ENCODE assay signal across 9 cellular contexts in the genomic region with DNA sequence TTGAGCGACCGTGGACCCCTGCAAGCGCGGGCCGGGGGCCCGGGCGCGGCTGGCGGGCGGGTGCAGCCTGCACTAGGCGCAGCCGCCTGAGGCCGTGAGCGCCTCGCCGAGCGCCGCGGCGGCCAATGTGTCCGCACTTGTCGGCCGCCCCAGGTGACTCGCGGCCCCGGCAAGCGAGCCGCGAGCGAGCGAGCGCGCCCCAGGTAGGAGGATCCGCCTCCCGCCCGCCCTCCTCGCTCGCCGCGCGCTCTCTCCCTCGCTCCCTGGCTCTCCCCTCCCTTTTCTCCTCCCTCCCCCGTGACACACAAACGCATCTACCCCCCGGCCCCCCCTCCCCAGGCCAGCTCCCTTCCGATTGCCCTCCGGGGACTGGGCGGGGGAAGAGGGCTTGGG. TPM values are rescaled to one million over a fixed set of nuclear protein-coding genes. Genes with fewer than 3 reads are reported as not detected.
DNase-seq lines count a peak whose midpoint lies in the region; ATAC-seq lines count a peak whose summit lies in the region.
"Had no signal": no experiment of that assay in that cellular context is flagged by ENCODE, and none has a peak within 500 bp of the region (broad histone marks: within the 10 kb centered on the region; RNA-seq: fewer than 3 reads in every experiment).

A gene (minus strand): TSS at position 160 of the 393 bp plus-strand sequence. CDS start 408 bp downstream, outside the sequence.

- no peak within 1 kb of the TSS for H4K12ac ChIP-seq in trophoblast cell (ENCODE audit: low read depth, low read length)

- H2AFZ ChIP-seq in trophoblast cell (ENCODE audit: insufficient read depth, low read length, poor library complexity) = peak within 1 kb of the TSS; percentile 38

- H4K8ac ChIP-seq in trophoblast cell (ENCODE audit: low read depth, low read length) = no peak within 1 kb of the TSS

- peak within 1 kb of the TSS; percentile 10 for H3K18ac ChIP-seq in trophoblast cell (ENCODE audit: low read length)

- ATAC-seq in HG03135 (IDR thresholded peaks at IDR 0.05; ENCODE audit: unreplicated experiment) = no peak
- no peak for ATAC-seq in GM21529 (IDR thresholded peaks at IDR 0.05; ENCODE audit: unreplicated experiment)

- peak; percentile 71 for DNase-seq in NCI-H2171 treated with DMSO at 0.1 percent for 48 hours (lab: John Stamatoyannopoulos, UW)
- no peak for DNase-seq in effector memory CD4-positive, alpha-beta T cell
- peak; percentile 39 to 68 for DNase-seq in trophoblast cell
- no peak for DNase-seq in NCI-H1048 (lab: John Stamatoyannopoulos, UW)
- no peak for DNase-seq in activated CD8-positive, alpha-beta memory T cell treated with anti-CD3 and anti-CD28 coated beads for 24 hours
- DNase-seq: NCI-H1417 treated with DMSO at 0.1 percent for 48 hours had no signal

- peak within 1 kb of the TSS; percentile 29 for H4K91ac ChIP-seq in trophoblast cell (ENCODE audit: low read depth, low read length)

- peaks cover 43% of the 10 kb centered on the region for H3K27me3 ChIP-seq in effector memory CD4-positive, alpha-beta T cell (replicated peaks; ENCODE audit: control insufficient read depth, insufficient read depth, low read length, poor library complexity, severe bottlenecking)
- H3K27me3 ChIP-seq in trophoblast cell (ENCODE audit: insufficient read depth, low read length) = peaks cover 43% of the 10 kb centered on the region

- H3K4me3 ChIP-seq in effector memory CD4-positive, alpha-beta T cell (ENCODE audit: insufficient read depth, low read depth, low read length, poor library complexity, severe bottlenecking) = peak within 1 kb of the TSS; percentile 25
- peak within 1 kb of the TSS; percentile 68 for H3K4me3 ChIP-seq in trophoblast cell (ENCODE audit: low read depth, low read length)

- H2AK5ac ChIP-seq in trophoblast cell (ENCODE audit: low read length) = no peak within 1 kb of the TSS

- H3K4me1 ChIP-seq in ES-I3 (ENCODE audit: insufficient read depth, low read length) = no peaks in the 10 kb centered on the region; the same call in 1 of the 2 replicates
- peaks cover 20% of the 10 kb centered on the region for H3K4me1 ChIP-seq in effector memory CD4-positive, alpha-beta T cell (ENCODE audit: control insufficient read depth, insufficient read depth, low read length, poor library complexity, severe bottlenecking)
- H3K4me1 ChIP-seq in trophoblast cell (ENCODE audit: control insufficient read depth in 1 of 2, insufficient read depth in 2 of 2, low read length in 2 of 2) = peaks cover 25 to 33% of the 10 kb centered on the region in 2 experiments

- WGBS in trophoblast cell (ENCODE audit: extremely low coverage, insufficient coverage, insufficient read length) = no CpG with 5 or more reads among the region's 48 CpGs

- H3K9me3 ChIP-seq in ES-I3 (ENCODE audit: control insufficient read depth, insufficient read depth, low read length) (peaks cover 11% of the 10 kb centered on the region), trophoblast cell (ENCODE audit: insufficient read depth, low read depth, low read length) (peaks cover 28% of the 10 kb centered on the region)
- H3K9me3 ChIP-seq in effector memory CD4-positive, alpha-beta T cell (ENCODE audit: control insufficient read depth, low read length) = no peaks in the 10 kb centered on the region

- H3K9ac ChIP-seq in ES-I3 (ENCODE audit: low read depth, low read length) = peak within 1 kb of the TSS; percentile 50; the same call in 1 of the 2 replicates
- no peak within 1 kb of the TSS for H3K9ac ChIP-seq in trophoblast cell (ENCODE audit: low read length)

- no peaks in the 10 kb centered on the region for H3K36me3 ChIP-seq in ES-I3 (ENCODE audit: insufficient read depth, low read length)
- no peaks in the 10 kb centered on the region for H3K36me3 ChIP-seq in effector memory CD4-positive, alpha-beta T cell (ENCODE audit: control insufficient read depth, insufficient read depth, low read length)
- H3K36me3 ChIP-seq in trophoblast cell (ENCODE audit: control insufficient read depth in 1 of 2, insufficient read depth in 2 of 2, low read length in 2 of 2) = no peaks in the 10 kb centered on the region

- peak within 1 kb of the TSS; percentile 28 for H2BK120ac ChIP-seq in trophoblast cell (ENCODE audit: insufficient read depth, low read length, poor library complexity)

- no peaks in the 10 kb centered on the region for H3K79me2 ChIP-seq in trophoblast cell (ENCODE audit: control insufficient read depth, insufficient read depth, low read length, poor library complexity)

- peak within 1 kb of the TSS; percentile 2 for H3K14ac ChIP-seq in trophoblast cell (ENCODE audit: low read length)

- H3K4me2 ChIP-seq in trophoblast cell (ENCODE audit: low read length) = peak within 1 kb of the TSS; percentile 88

- H3K23ac ChIP-seq in trophoblast cell (ENCODE audit: low read length) = no peak within 1 kb of the TSS

- H2BK5ac ChIP-seq in trophoblast cell (ENCODE audit: low read depth, low read length, poor library complexity) = no peak within 1 kb of the TSS

- no peak within 1 kb of the TSS for H3K27ac ChIP-seq in effector memory CD4-positive, alpha-beta T cell (ENCODE audit: insufficient read depth, low read length, poor library complexity, severe bottlenecking)
- no peak within 1 kb of the TSS for H3K27ac ChIP-seq in trophoblast cell (ENCODE audit: low read depth, low read length)

- H3K79me1 ChIP-seq in trophoblast cell (ENCODE audit: low read length) = peaks cover 6% of the 10 kb centered on the region

- no peak within 1 kb of the TSS for H2BK12ac ChIP-seq in trophoblast cell (ENCODE audit: low read length)

- no peak within 1 kb of the TSS for H3K4ac ChIP-seq in trophoblast cell (ENCODE audit: low read depth, low read length)

RNA-seq across cellular contexts. Expression of the gene that starts here (rescaled TPM):
- polyA plus RNA-seq in trophoblast cell (2013) = 5.9 and 6.1 TPM in 2 replicates

Comparison
In these comparisons a context has a peak if more than half of its experiments do, and no peak if none do; other contexts are left out.
1. DNase-seq: peak in NCI-H2171 treated with DMSO at 0.1 percent for 48 hours (single experiment) and trophoblast cell (2 of 2); none in effector memory CD4-positive, alpha-beta T cell (0 of 3), NCI-H1048 (single experiment) and activated CD8-positive, alpha-beta memory T cell treated with anti-CD3 and anti-CD28 coated beads for 24 hours (single experiment).